ENCODE assay signal across 28 cellular contexts in the genomic region with DNA sequence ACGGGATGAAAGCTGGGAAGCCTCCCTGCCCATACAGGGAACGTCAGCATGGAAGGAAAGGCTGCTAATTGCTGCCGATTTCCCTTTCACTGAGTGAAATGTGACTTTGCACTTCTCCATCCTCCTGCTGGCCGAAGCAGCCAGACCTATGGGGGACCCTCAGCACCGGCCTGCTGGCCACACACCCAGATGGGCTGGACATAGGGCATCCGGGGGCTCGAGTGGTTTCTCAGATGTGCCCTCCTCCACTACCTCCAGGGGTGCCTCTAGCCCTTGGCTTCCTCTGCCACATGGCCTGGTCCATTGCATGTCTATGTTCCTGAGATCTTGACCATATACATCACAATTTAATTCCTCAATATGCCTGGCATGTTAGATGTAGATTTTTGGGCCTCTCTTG.
"Had no signal": no experiment of that assay in that cellular context is flagged by ENCODE, and none has a peak within 500 bp of the region (broad histone marks: within the 10 kb centered on the region; RNA-seq: fewer than 3 reads in every experiment).

No MANE protein-coding gene starts in this region.

- ATAC-seq: naive thymus-derived CD4-positive, alpha-beta T cell; natural killer cell; pancreas; psoas muscle; right cardiac atrium; right lobe of liver; stimulated activated effector memory CD8-positive, alpha-beta T cell treated with anti-CD3 and anti-CD28 coated beads, Interleukin-12 subunit alpha, Interleukin-12 subunit beta, amount 100 ng/mL, for 72 hours; stimulated activated naive B cell treated with anti-CD40 and anti-IgM and Interleukin-4, amounts not matched to agents 10 μg/mL and 1 μg/mL and 100 μg/mL, for 72 hours; upper lobe of right lung had no signal

- H3K36me3 ChIP-seq: neural progenitor cell, neutrophil, pancreas, right lobe of liver, sigmoid colon, stomach, thoracic aorta, thyroid gland, tibial nerve, upper lobe of right lung, uterus had no signal

- H3K9me3 Mint-ChIP-seq: natural killer cell; nephron; stimulated activated effector memory CD8-positive, alpha-beta T cell treated with anti-CD3 and anti-CD28 coated beads, Interleukin-12 subunit alpha, Interleukin-12 subunit beta, amount 100 ng/mL, for 72 hours; stimulated activated naive B cell treated with anti-CD40 and anti-IgM and Interleukin-4, amounts not matched to agents 10 μg/mL and 1 μg/mL and 100 μg/mL, for 72 hours had no signal

- DNase-seq: naive thymus-derived CD4-positive, alpha-beta T cell; natural killer cell; nucleus accumbens; pancreas; psoas muscle; right cardiac atrium; right lobe of liver; sigmoid colon; small intestine; stimulated activated CD4-positive, alpha-beta T cell treated with anti-CD3 and anti-CD28 coated beads, Interleukin-15, amount 100 ng/mL, for 24 hours; stimulated activated CD4-positive, alpha-beta T cell treated with anti-CD3 and anti-CD28 coated beads, Interleukin-2, amount 100 ng/mL, for 24 hours; stimulated activated CD4-positive, alpha-beta T cell treated with anti-CD3 and anti-CD28 coated beads, Interleukin-2, amount 100 ng/mL, for 48 hours; stimulated activated CD4-positive, alpha-beta T cell treated with anti-CD3 and anti-CD28 coated beads, Interleukin-4, amount 100 ng/mL, for 24 hours; stimulated activated naive B cell treated with anti-CD40 and anti-IgM and Interleukin-4, amounts not matched to agents 10 μg/mL and 1 μg/mL and 100 μg/mL, for 72 hours; stimulated activated naive CD4-positive, alpha-beta T cell treated with Interleukin-2 at 50 U/mL for 16 hours; stomach; thyroid gland; trophoblast cell; upper lobe of right lung; uterus had no signal

- H3K4me3 ChIP-seq: neural progenitor cell, pancreas, psoas muscle, right lobe of liver, sigmoid colon, stomach, thoracic aorta, thyroid gland, tibial nerve, upper lobe of right lung, uterus had no signal

- H3K27ac ChIP-seq: neural progenitor cell, neutrophil, pancreas, psoas muscle, right lobe of liver, sigmoid colon, stomach, thoracic aorta, thyroid gland, tibial nerve, upper lobe of right lung, uterus had no signal

- H3K9ac ChIP-seq: neural progenitor cell had no signal

- H3K27ac Mint-ChIP-seq: naive thymus-derived CD4-positive, alpha-beta T cell; natural killer cell; nephron; neural progenitor cell; progenitor cell of endocrine pancreas; stimulated activated effector memory CD8-positive, alpha-beta T cell treated with anti-CD3 and anti-CD28 coated beads, Interleukin-12 subunit alpha, Interleukin-12 subunit beta, amount 100 ng/mL, for 72 hours; stimulated activated naive B cell treated with anti-CD40 and anti-IgM and Interleukin-4, amounts not matched to agents 10 μg/mL and 1 μg/mL and 100 μg/mL, for 72 hours; stimulated activated naive CD8-positive, alpha-beta T cell treated with anti-CD3 and anti-CD28 coated beads, Interleukin-15, Interleukin-2, amounts not matched to agents 100 ng/mL and 50 ng/mL, for 24 hours had no signal

- H2AFZ ChIP-seq: neural progenitor cell had no signal

- H3K9me3 ChIP-seq: neutrophil, pancreas, psoas muscle, right lobe of liver, sigmoid colon, stomach, thoracic aorta, thyroid gland, tibial nerve, upper lobe of right lung, uterus had no signal

- H3K4me1 Mint-ChIP-seq: natural killer cell; stimulated activated effector memory CD8-positive, alpha-beta T cell treated with anti-CD3 and anti-CD28 coated beads, Interleukin-12 subunit alpha, Interleukin-12 subunit beta, amount 100 ng/mL, for 72 hours had no signal

- H3K4me1 ChIP-seq: pancreas, psoas muscle, sigmoid colon, stomach, thyroid gland, tibial nerve, upper lobe of right lung, uterus had no signal

- H3K27me3 ChIP-seq: neural progenitor cell, pancreas, right lobe of liver, sigmoid colon, thyroid gland, tibial nerve, uterus had no signal

- H3K4me3 Mint-ChIP-seq: naive thymus-derived CD4-positive, alpha-beta T cell; natural killer cell; nephron; neural progenitor cell; stimulated activated effector memory CD8-positive, alpha-beta T cell treated with anti-CD3 and anti-CD28 coated beads, Interleukin-12 subunit alpha, Interleukin-12 subunit beta, amount 100 ng/mL, for 72 hours; stimulated activated naive B cell treated with anti-CD40 and anti-IgM and Interleukin-4, amounts not matched to agents 10 μg/mL and 1 μg/mL and 100 μg/mL, for 72 hours; stimulated activated naive CD8-positive, alpha-beta T cell treated with anti-CD3 and anti-CD28 coated beads, Interleukin-15, Interleukin-2, amounts not matched to agents 100 ng/mL and 50 ng/mL, for 24 hours had no signal

- H3K36me3 Mint-ChIP-seq: natural killer cell; neural progenitor cell; stimulated activated effector memory CD8-positive, alpha-beta T cell treated with anti-CD3 and anti-CD28 coated beads, Interleukin-12 subunit alpha, Interleukin-12 subunit beta, amount 100 ng/mL, for 72 hours had no signal

- H3K4me2 ChIP-seq: neural progenitor cell had no signal
